ENCODE assay signal across 13 cellular contexts in genomic region chr12:85955127-85955526, GRCh38.
DNase-seq lines count a peak whose midpoint lies in the region; ATAC-seq and TF ChIP-seq lines count a peak whose summit lies in the region.
"Had no signal": no experiment of that assay in that cellular context is flagged by ENCODE, and none has a peak within 500 bp of the region (broad histone marks: within the 10 kb centered on the region; RNA-seq: fewer than 3 reads in every experiment).

No MANE protein-coding gene starts in this region.

- TF ChIP-seq CTCF in LNCAP (IDR thresholded peaks at IDR 0.05) (peak; percentile 28; the same call in 1 of the 2 replicates), brain (conservative IDR thresholded peaks at IDR 0.05) (peak; percentile 59 to 65), mesothelial cell of epicardium (IDR thresholded peaks at IDR 0.05; ENCODE audit: unreplicated experiment) (peak; percentile 63)

- no peaks in the 10 kb centered on the region for H3K36me3 Mint-ChIP-seq in brain
- H3K36me3 Mint-ChIP-seq in mesothelial cell of epicardium, result no peaks in the 10 kb centered on the region

- H3K4me3 Mint-ChIP-seq in brain (no peak overlapping the region), mesothelial cell of epicardium (no peak overlapping the region)
- H3K4me3 Mint-ChIP-seq: activated CD4-positive, alpha-beta memory T cell treated with anti-CD3 and anti-CD28 coated beads, Interleukin-2, amount 10 ng/mL, durations not matched to agents 7 days and 5 days had no signal

- ATAC-seq in GM18520 (IDR thresholded peaks at IDR 0.05; ENCODE audit: unreplicated experiment) (no peak), GM21367 (IDR thresholded peaks at IDR 0.05; ENCODE audit: unreplicated experiment) (no peak)

- H3K27ac Mint-ChIP-seq in brain (no peak overlapping the region), mesothelial cell of epicardium (no peak overlapping the region)
- H3K27ac Mint-ChIP-seq: activated CD4-positive, alpha-beta memory T cell treated with anti-CD3 and anti-CD28 coated beads, Interleukin-2, amount 10 ng/mL, durations not matched to agents 7 days and 5 days had no signal

- no peaks in the 10 kb centered on the region for H3K4me1 Mint-ChIP-seq in brain
- peaks cover 6% of the 10 kb centered on the region for H3K4me1 Mint-ChIP-seq in mesothelial cell of epicardium
- H3K4me1 Mint-ChIP-seq: activated CD4-positive, alpha-beta memory T cell treated with anti-CD3 and anti-CD28 coated beads, Interleukin-2, amount 10 ng/mL, durations not matched to agents 7 days and 5 days had no signal

- H3K9me3 Mint-ChIP-seq in brain (no peaks in the 10 kb centered on the region), mesothelial cell of epicardium (no peaks in the 10 kb centered on the region)
- H3K9me3 Mint-ChIP-seq: activated CD4-positive, alpha-beta memory T cell treated with anti-CD3 and anti-CD28 coated beads, Interleukin-2, amount 10 ng/mL, durations not matched to agents 7 days and 5 days had no signal

- DNase-seq in DMS114 treated with DMSO at 0.1 percent for 48 hours (lab: John Stamatoyannopoulos, UW; ENCODE audit: unreplicated experiment) (peak; percentile 15), mesothelial cell of epicardium (ENCODE audit: low spot score in 2 of 2, unreplicated experiment in 2 of 2) (no peak), SW480 (ENCODE audit: low spot score) (no peak)
- DNase-seq in stimulated activated naive CD4-positive, alpha-beta T cell treated with Interleukin-2 at 50 U/mL for 16 hours (lab: John Stamatoyannopoulos, UW), result no peak
- DNase-seq: activated CD4-positive, alpha-beta memory T cell treated with anti-CD3 and anti-CD28 coated beads, Interleukin-2, amount 10 ng/mL, durations not matched to agents 7 days and 5 days; activated naive CD4-positive, alpha-beta T cell; mesendoderm; substantia nigra; T-helper 2 cell had no signal

- H3K27me3 Mint-ChIP-seq in brain, result no peaks in the 10 kb centered on the region
- H3K27me3 Mint-ChIP-seq in mesothelial cell of epicardium (ENCODE audit: low read depth), result no peaks in the 10 kb centered on the region
- H3K27me3 Mint-ChIP-seq: activated CD4-positive, alpha-beta memory T cell treated with anti-CD3 and anti-CD28 coated beads, Interleukin-2, amount 10 ng/mL, durations not matched to agents 7 days and 5 days had no signal
